20 cellular contexts compared by ENCODE assay signal in genomic region chr4:47251363-47252135, GRCh38.
"Had no signal": no experiment of that assay in that cellular context is flagged by ENCODE, and none has a peak within 500 bp of the region (broad histone marks: within the 10 kb centered on the region; RNA-seq: fewer than 3 reads in every experiment).

No MANE protein-coding gene starts in this region.

- H3K4me3 ChIP-seq: ascending aorta, breast epithelium, coronary artery, left lung, mucosa of descending colon, spleen, thoracic aorta, upper lobe of right lung had no signal

- DNase-seq: activated CD4-positive, alpha-beta T cell treated with anti-CD3 and anti-CD28 coated beads for 1 hour; activated CD8-positive, alpha-beta memory T cell treated with anti-CD3 and anti-CD28 coated beads for 24 hours; activated CD8-positive, alpha-beta memory T cell treated with anti-CD3 and anti-CD28 coated beads, Interleukin-2, amount 50 U/mL, for 48 hours; activated gamma-delta T cell; activated T-cell treated with anti-CD3 and anti-CD28 coated beads, Interleukin-2, amount 50 U/mL, for 72 hours; left lung; mucosa of descending colon; naive B cell; spleen; stimulated activated CD4-positive, alpha-beta T cell treated with anti-CD3 and anti-CD28 coated beads, Interleukin-4, amount 100 ng/mL, for 4 hours; T-helper 17 cell; upper lobe of right lung had no signal

- H3K9ac ChIP-seq: parathyroid adenoma had no signal

- ATAC-seq: activated T-cell treated with anti-CD3 and anti-CD28 coated beads, Interleukin-2, amount 50 U/mL, for 72 hours; left lung; mucosa of descending colon; sciatic nerve; stimulated activated memory B cell treated with anti-CD40 and anti-IgM and Interleukin-4, amounts not matched to agents 10 μg/mL and 1 μg/mL and 100 μg/mL, for 72 hours; T-helper 17 cell; upper lobe of right lung had no signal

- H3K27ac ChIP-seq: ascending aorta, breast epithelium, coronary artery, left lung, parathyroid adenoma, spleen, thoracic aorta, upper lobe of right lung, VCaP had no signal

- H3K36me3 ChIP-seq: ascending aorta, breast epithelium, left lung, spleen, thoracic aorta, upper lobe of right lung had no signal

- H3K79me2 ChIP-seq: parathyroid adenoma had no signal

- H3K27me3 ChIP-seq: ascending aorta, breast epithelium, left lung, spleen, upper lobe of right lung had no signal

- H2AFZ ChIP-seq: parathyroid adenoma had no signal

- H3K9me3 ChIP-seq: ascending aorta, breast epithelium, mucosa of descending colon, thoracic aorta, upper lobe of right lung had no signal

- H3K4me1 ChIP-seq: ascending aorta, breast epithelium, left lung, parathyroid adenoma, spleen, upper lobe of right lung had no signal
